Comparison of ENCODE assay signal across 9 cellular contexts in the genomic region with DNA sequence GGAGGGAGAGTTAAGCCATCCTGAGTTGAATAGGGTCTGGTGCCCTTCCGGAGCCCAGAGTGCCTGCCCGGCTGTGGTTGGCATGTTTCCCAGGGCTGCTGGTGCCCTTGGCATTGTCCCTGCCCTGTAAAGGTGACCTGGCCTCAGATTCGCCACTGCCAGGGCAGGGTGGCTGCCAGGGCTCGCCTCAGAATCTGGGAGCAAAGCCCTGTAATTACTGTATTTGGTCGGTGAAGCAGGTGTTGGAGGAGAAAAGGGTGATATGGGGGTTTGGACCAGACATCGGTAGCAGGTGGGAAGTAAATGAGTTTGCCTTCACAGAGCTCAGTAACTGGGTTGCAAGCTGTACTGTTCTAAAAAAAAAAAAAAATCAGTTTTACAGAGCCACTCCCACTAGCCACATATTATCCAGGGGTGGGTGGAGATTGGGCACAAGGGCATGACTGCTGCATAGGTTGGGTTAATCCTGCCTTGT. TPM values are rescaled to one million over a fixed set of nuclear protein-coding genes. Genes with fewer than 3 reads are reported as not detected.
DNase-seq lines count a peak whose midpoint lies in the region; ATAC-seq and TF ChIP-seq lines count a peak whose summit lies in the region.
"Had no signal": no experiment of that assay in that cellular context is flagged by ENCODE, and none has a peak within 500 bp of the region (broad histone marks: within the 10 kb centered on the region; RNA-seq: fewer than 3 reads in every experiment).

No MANE protein-coding gene starts in this region.

- no peaks in the 10 kb centered on the region for H3K9me3 Mint-ChIP-seq in T-helper 2 cell treated with Interferon-gamma antibody and Interleukin-4, amounts not matched to agents 5 μg/mL and 100 μg/mL, for 36 hours

- peaks cover 24 to 25% of the 10 kb centered on the region in 2 donors for H3K4me1 ChIP-seq in gastrocnemius medialis

- in situ Hi-C loops in gastrocnemius medialis (cut with MboI; ENCODE audit: low sequenced_read_pairs in 4 of 4): no loop called here

- no peak for ATAC-seq in gastrocnemius medialis
- ATAC-seq in HG02981 (IDR thresholded peaks at IDR 0.05; ENCODE audit: unreplicated experiment): no peak
- ATAC-seq in GM18505 (IDR thresholded peaks at IDR 0.05; ENCODE audit: unreplicated experiment): no peak

- no peaks in the 10 kb centered on the region for H3K27me3 ChIP-seq in gastrocnemius medialis
- H3K27me3 ChIP-seq: neutrophil had no signal

- peak overlapping the region; percentile 97 for H3K27ac Mint-ChIP-seq in T-helper 2 cell treated with Interferon-gamma antibody and Interleukin-4, amounts not matched to agents 5 μg/mL and 100 μg/mL, for 36 hours

- no peak overlapping the region for H3K4me3 ChIP-seq in gastrocnemius medialis

- H3K27ac ChIP-seq in gastrocnemius medialis: peak overlapping the region; percentile 29 to 42 (median 40)
- H3K27ac ChIP-seq: neutrophil had no signal

- H3K4me1 Mint-ChIP-seq in T-helper 2 cell treated with Interferon-gamma antibody and Interleukin-4, amounts not matched to agents 5 μg/mL and 100 μg/mL, for 36 hours (ENCODE audit: low read depth): peaks cover 51% of the 10 kb centered on the region

- H3K4me3 Mint-ChIP-seq in T-helper 2 cell treated with Interferon-gamma antibody and Interleukin-4, amounts not matched to agents 5 μg/mL and 100 μg/mL, for 36 hours: peak overlapping the region; percentile 82

- H3K36me3 Mint-ChIP-seq in T-helper 2 cell treated with Interferon-gamma antibody and Interleukin-4, amounts not matched to agents 5 μg/mL and 100 μg/mL, for 36 hours (ENCODE audit: low read depth): no peaks in the 10 kb centered on the region

- peak; percentile 20 for DNase-seq in M059J (ENCODE audit: low read depth)
- no peak for DNase-seq in T-helper 2 cell treated with Interferon-gamma antibody and Interleukin-4, amounts not matched to agents 5 μg/mL and 100 μg/mL, for 36 hours (ENCODE audit: low spot score)
- DNase-seq in cardiac septum (ENCODE audit: low spot score): peak; percentile 84
- DNase-seq in gastrocnemius medialis: no peak
- no peak for DNase-seq in Ammon's horn (ENCODE audit: low spot score)
- DNase-seq: NK-92 treated with Interleukin-12 subunit alpha and Interleukin-12 subunit beta, amount 100 ng/mL, for 24 hours had no signal

- H3K27me3 Mint-ChIP-seq in T-helper 2 cell treated with Interferon-gamma antibody and Interleukin-4, amounts not matched to agents 5 μg/mL and 100 μg/mL, for 36 hours (ENCODE audit: low read depth): no peaks in the 10 kb centered on the region

- no peak for TF ChIP-seq POLR2A in gastrocnemius medialis (IDR thresholded peaks at IDR 0.05)
- no peak for TF ChIP-seq POLR2A in GM18505 (IDR thresholded peaks at IDR 0.05; ENCODE audit: borderline replicate concordance, extremely low read depth, insufficient read depth, insufficient read length)

- H3K36me3 ChIP-seq in gastrocnemius medialis: no peaks in the 10 kb centered on the region
- H3K36me3 ChIP-seq: neutrophil had no signal

- no peaks in the 10 kb centered on the region for H3K9me3 ChIP-seq in gastrocnemius medialis
- H3K9me3 ChIP-seq: neutrophil had no signal

- intact Hi-C loops in cardiac septum (cut with DNase I): no loop called here
- intact Hi-C loops in gastrocnemius medialis (cut with DNase I; ENCODE audit: low total_unique reads): no loop called here

- no peak for TF ChIP-seq CTCF in gastrocnemius medialis (IDR thresholded peaks at IDR 0.05 in 4 of 5, conservative IDR thresholded peaks at IDR 0.05 in 1 of 5)

RNA-seq across cellular contexts. Expression of a gene that starts 47.6 kb away (rescaled TPM):
- total RNA-seq in M059J (2014; rRNA removed; shearing (Covaris generic)): 84.9 and 137 TPM in 2 replicates
- total RNA-seq in cardiac septum (233 TPM), gastrocnemius medialis (10 to 100 TPM in 2 of 4 donors, 1 to 10 TPM in 2; 5.9 to 11.8 (median 9.8) TPM)

Comparison
In these comparisons a context has a peak if more than half of its experiments do, and no peak if none do; other contexts are left out.
1. DNase-seq: peak in M059J (single experiment) and cardiac septum (single experiment); none in T-helper 2 cell treated with Interferon-gamma antibody and Interleukin-4, amounts not matched to agents 5 μg/mL and 100 μg/mL, for 36 hours (single experiment), gastrocnemius medialis (0 of 2) and Ammon's horn (single experiment).